9 cellular contexts compared by ENCODE assay signal in genomic region chr22:35894464-35894878, GRCh38.
DNase-seq lines count a peak whose midpoint lies in the region; ATAC-seq, FAIRE-seq and TF ChIP-seq lines count a peak whose summit lies in the region.
"Had no signal": no experiment of that assay in that cellular context is flagged by ENCODE, and none has a peak within 500 bp of the region (broad histone marks: within the 10 kb centered on the region; RNA-seq: fewer than 3 reads in every experiment).

No MANE protein-coding gene starts in this region.

- peaks cover 96% of the 10 kb centered on the region for H3K79me2 ChIP-seq in GM23248 (ENCODE audit: insufficient read depth)
- peaks cover 60% of the 10 kb centered on the region for H3K79me2 ChIP-seq in keratinocyte (ENCODE audit: control insufficient read depth, insufficient read depth, low read length)

- H2AFZ ChIP-seq in GM23248 (no peak overlapping the region), keratinocyte (ENCODE audit: control insufficient read depth, low read length) (no peak overlapping the region)

- H3K4me1 ChIP-seq in GM23248 (ENCODE audit: insufficient read depth) (peaks cover 44% of the 10 kb centered on the region), keratinocyte (ENCODE audit: control insufficient read depth, extremely low read depth, insufficient read depth, low read length) (peaks cover 45% of the 10 kb centered on the region)

- TF ChIP-seq CTCF in keratinocyte (optimal IDR thresholded peaks at IDR 0.05 in 1 of 3, IDR thresholded peaks at IDR 0.05 in 1 of 3, conservative IDR thresholded peaks at IDR 0.05 in 1 of 3; ENCODE audit: extremely low read depth in 1 of 3, insufficient read depth in 2 of 3, low read length in 3 of 3) (peak in 1 of 3 experiments; percentile 34), GM13976 (IDR thresholded peaks at IDR 0.05; ENCODE audit: borderline replicate concordance, control extremely low read depth, extremely low read depth, insufficient read depth, missing control alignments) (no peak)

- H4K20me1 ChIP-seq in GM23248 (ENCODE audit: insufficient read depth), result no peaks in the 10 kb centered on the region; the same call in 1 of the 2 replicates
- no peaks in the 10 kb centered on the region for H4K20me1 ChIP-seq in keratinocyte (ENCODE audit: control insufficient read depth, extremely low read depth, insufficient read depth, low read length)

- in situ Hi-C loops in GM23248 (cut with MboI) (no loop called here), GM13976 (cut with MboI; ENCODE audit: low sequenced_read_pairs, unreplicated experiment) (no loop called here)

- H3K4me2 ChIP-seq in GM23248 (ENCODE audit: unreplicated experiment) (peak overlapping the region; percentile 33), keratinocyte (ENCODE audit: control insufficient read depth, extremely low read depth, insufficient read depth, low read depth, low read length) (peak overlapping the region; percentile 93)

- H3K27ac ChIP-seq in GM23248, result peak overlapping the region; percentile 38
- H3K27ac ChIP-seq in keratinocyte (ENCODE audit: control insufficient read depth, insufficient read depth, low read length), result peak overlapping the region; percentile 93

- dilution Hi-C loops in keratinocyte (cut with MboI; ENCODE audit: extremely low pct_ligation_motif_present, low sequenced_read_pairs), result no loop called here

- FAIRE-seq in keratinocyte (lab: Jason Lieb, UNC), result no peak

- H3K4me3 ChIP-seq in GM23248 (no peak overlapping the region), keratinocyte (ENCODE audit: control insufficient read depth in 2 of 3, extremely low read depth in 1 of 3, insufficient read depth in 2 of 3, low read depth in 1 of 3, low read length in 3 of 3) (peak overlapping the region; percentile 34 to 58 (median 55)), skeletal muscle cell (ENCODE audit: low read depth, low read length) (peak overlapping the region; percentile 31)

- no peak for ATAC-seq in HG02678 (IDR thresholded peaks at IDR 0.05; ENCODE audit: unreplicated experiment)

- WGBS in GM23248 (ENCODE audit: low coverage in 1 of 2, low lambda C conversion rate in 2 of 2, missing lambda C conversion rate in 2 of 2), 2 experiments, result 87 to 88% methylated on average over 7 of the region's 7 CpGs

- H3K9me2 ChIP-seq in GM23248 (ENCODE audit: insufficient read depth), result no peaks in the 10 kb centered on the region

- H3K27me3 ChIP-seq in GM23248 (replicated peaks; ENCODE audit: insufficient read depth) (no peaks in the 10 kb centered on the region), keratinocyte (ENCODE audit: control insufficient read depth, extremely low read depth, insufficient read depth, low read length) (no peaks in the 10 kb centered on the region)

- peaks cover 53% of the 10 kb centered on the region for H3F3A ChIP-seq in GM23248 (ENCODE audit: insufficient read depth)

- H3K9me3 ChIP-seq in GM23248 (ENCODE audit: low read depth) (no peaks in the 10 kb centered on the region), keratinocyte (ENCODE audit: control insufficient read depth, low read depth, low read length) (no peaks in the 10 kb centered on the region)

- no peaks in the 10 kb centered on the region for H3K9me1 ChIP-seq in keratinocyte (ENCODE audit: control insufficient read depth, extremely low read depth, insufficient read depth, low read length)

- DNase-seq in GM23248 (no peak), cerebellar cortex (ENCODE audit: low spot score) (peak; percentile 46), keratinocyte (ENCODE audit: low read depth, low spot score) (no peak), skeletal muscle cell (ENCODE audit: low read depth) (no peak), SKM-1 treated with dmso at 0.1 percent for 144 hours (lab: John Stamatoyannopoulos, UW; ENCODE audit: unreplicated experiment) (no peak), GM13976 (ENCODE audit: low spot score) (no peak), epidermal melanocyte (ENCODE audit: insufficient read length, low spot score) (no peak)
- DNase-seq: erythroblast had no signal

- H3K36me3 ChIP-seq in GM23248 (ENCODE audit: low read depth) (no peaks in the 10 kb centered on the region), keratinocyte (ENCODE audit: control insufficient read depth in 2 of 2, extremely low read depth in 1 of 2, insufficient read depth in 2 of 2, low read length in 2 of 2) (no peaks in the 10 kb centered on the region)

- H3K9ac ChIP-seq in GM23248, result no peak overlapping the region
- H3K9ac ChIP-seq in keratinocyte (ENCODE audit: control insufficient read depth, extremely low read depth, insufficient read depth, low read length), result peak overlapping the region; percentile 71
